In the genomic region with DNA sequence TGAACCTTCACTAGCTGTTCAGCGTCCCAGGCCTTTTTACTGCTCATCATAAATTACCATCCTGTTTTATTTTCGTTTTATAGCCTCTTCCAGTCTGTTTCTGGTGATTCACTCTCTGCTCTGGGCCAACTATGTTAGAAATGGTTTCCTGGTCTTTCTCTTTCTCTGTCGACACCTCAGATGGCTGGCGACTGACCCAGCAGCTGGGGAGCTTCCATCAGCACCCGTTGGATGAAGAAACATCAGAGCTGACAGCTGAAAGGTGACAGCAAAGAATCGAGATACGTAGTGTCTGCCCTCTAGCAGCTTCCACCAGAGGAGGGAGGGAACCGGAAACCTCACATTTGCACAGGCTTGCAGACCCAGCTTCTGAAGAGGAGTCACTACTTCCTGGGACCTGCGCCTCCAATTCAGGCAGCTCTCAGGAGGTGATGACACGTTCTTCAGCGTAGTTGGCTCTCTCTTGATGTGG, we compare ENCODE assay signal across 10 cellular contexts.
A peak's percentile ranks its signal among the peaks of the same experiment; 100 is the strongest.
DNase-seq lines count a peak whose midpoint lies in the region; ATAC-seq and TF ChIP-seq lines count a peak whose summit lies in the region.
"Had no signal": no experiment of that assay in that cellular context is flagged by ENCODE, and none has a peak within 500 bp of the region (broad histone marks: within the 10 kb centered on the region; RNA-seq: fewer than 3 reads in every experiment).

No MANE protein-coding gene starts in this region.

- no peak overlapping the region for H3K4me3 Mint-ChIP-seq in naive thymus-derived CD8-positive, alpha-beta T cell
- H3K4me3 Mint-ChIP-seq: type B pancreatic cell had no signal

- H3K27me3 Mint-ChIP-seq in naive thymus-derived CD8-positive, alpha-beta T cell = peaks cover 0 to 4% (median 0%) of the 10 kb centered on the region in 5 donors

- peaks cover 10% of the 10 kb centered on the region; the same call in 1 of the 2 replicates for H3K4me1 ChIP-seq in Panc1 (ENCODE audit: control insufficient read depth, insufficient read depth, low read length)

- H3K27me3 ChIP-seq in Panc1 (ENCODE audit: control insufficient read depth, insufficient read depth, low read length) = no peaks in the 10 kb centered on the region

- no peaks in the 10 kb centered on the region for H3K36me3 Mint-ChIP-seq in naive thymus-derived CD8-positive, alpha-beta T cell
- H3K36me3 Mint-ChIP-seq: type B pancreatic cell had no signal

- H3K4me1 Mint-ChIP-seq in naive thymus-derived CD8-positive, alpha-beta T cell = peaks cover 6 to 13% (median 11%) of the 10 kb centered on the region in 4 donors

- BruUV-seq in Panc1 (replicated peaks; lab: Mats Ljungman, UMichigan) = no TSS peak

- POLR2A ChIA-PET in Panc1 (lab: Charles Lee) = no interaction called here
- POLR2A ChIA-PET in naive thymus-derived CD8-positive, alpha-beta T cell (lab: Charles Lee) = no interaction called here

- H3K9me3 ChIP-seq in Panc1 (ENCODE audit: control insufficient read depth, insufficient read depth, low read depth, low read length) = no peaks in the 10 kb centered on the region

- intact Hi-C loops in Panc1 (cut with micrococcal nuclease; ENCODE audit: unreplicated experiment) = no loop called here

- CTCF ChIA-PET in Panc1 (lab: Charles Lee) = no interaction called here

- DNase-seq in ELF-1 (ENCODE audit: low read depth, low spot score) = peak; percentile 61
- DNase-seq in Panc1 (ENCODE audit: low read depth, low spot score) = no peak
- DNase-seq in epidermal melanocyte (ENCODE audit: insufficient read length, low spot score) = peak; percentile 88
- peak in 1 of 10 donors; percentile 12 for DNase-seq in naive thymus-derived CD8-positive, alpha-beta T cell
- DNase-seq in activated CD8-positive, alpha-beta memory T cell treated with anti-CD3 and anti-CD28 coated beads for 24 hours = no peak
- no peak for DNase-seq in activated gamma-delta T cell treated with Interleukin-2 at 50 U/mL for 16 hours
- DNase-seq: head of caudate nucleus had no signal

- ATAC-seq in Panc1 = 0 out of 2 replicates have a peak, but pooled peaks have one; percentile 31
- peak; percentile 63 to 65 for ATAC-seq in naive thymus-derived CD8-positive, alpha-beta T cell
- no peak for ATAC-seq in GM19324 (IDR thresholded peaks at IDR 0.05; ENCODE audit: low FRiP score, unreplicated experiment)
- ATAC-seq in GM19452 (IDR thresholded peaks at IDR 0.05; ENCODE audit: unreplicated experiment) = no peak

- H3K36me3 ChIP-seq in Panc1 (ENCODE audit: control insufficient read depth, insufficient read depth, low read length) = no peaks in the 10 kb centered on the region

- peak overlapping the region in 2 of 10 donors; percentile 33 to 46 for H3K27ac Mint-ChIP-seq in naive thymus-derived CD8-positive, alpha-beta T cell
- H3K27ac Mint-ChIP-seq: type B pancreatic cell had no signal

- in situ Hi-C loops in Panc1 (cut with HindIII; ENCODE audit: low pct_unique_long_range_greater_than_20kb, low sequenced_read_pairs) = no loop called here

- H3K27ac ChIP-seq in Panc1 (ENCODE audit: low read length) = no peak overlapping the region

- TF ChIP-seq CTCF in Panc1 (IDR thresholded peaks at IDR 0.05) = no peak

- no peak overlapping the region for H3K4me3 ChIP-seq in Panc1 (ENCODE audit: low read depth in 2 of 2, low read length in 2 of 2)

- no peaks in the 10 kb centered on the region for H3K9me3 Mint-ChIP-seq in naive thymus-derived CD8-positive, alpha-beta T cell
- H3K9me3 Mint-ChIP-seq: type B pancreatic cell had no signal

Comparison
In these comparisons a context has a peak if more than half of its experiments do, and no peak if none do; other contexts are left out.
1. DNase-seq: peak in ELF-1 (single experiment) and epidermal melanocyte (single experiment); none in Panc1 (single experiment), activated CD8-positive, alpha-beta memory T cell treated with anti-CD3 and anti-CD28 coated beads for 24 hours (single experiment) and activated gamma-delta T cell treated with Interleukin-2 at 50 U/mL for 16 hours (single experiment).
2. ATAC-seq: peak in Panc1 (single experiment) and naive thymus-derived CD8-positive, alpha-beta T cell (2 of 2); none in GM19324 (single experiment) and GM19452 (single experiment).